22 cellular contexts compared by ENCODE assay signal in genomic region chr17:76391200-76391715, GRCh38. TPM values are rescaled to one million over a fixed set of nuclear protein-coding genes. Genes with fewer than 3 reads are reported as not detected.
A peak's percentile ranks its signal among the peaks of the same experiment; 100 is the strongest.
DNase-seq lines count a peak whose midpoint lies in the region; ATAC-seq, FAIRE-seq and TF ChIP-seq lines count a peak whose summit lies in the region.
"Had no signal": no experiment of that assay in that cellular context is flagged by ENCODE, and none has a peak within 500 bp of the region (broad histone marks: within the 10 kb centered on the region; RNA-seq: fewer than 3 reads in every experiment).

No MANE protein-coding gene starts in this region.

- no peak overlapping the region for H4K5ac ChIP-seq in H9 (ENCODE audit: insufficient read length, low read depth, low read length)

- H3K27me3 Mint-ChIP-seq in H9 (ENCODE audit: low read depth) = peaks cover 8% of the 10 kb centered on the region
- no peaks in the 10 kb centered on the region for H3K27me3 Mint-ChIP-seq in IgD-negative memory B cell
- H3K27me3 Mint-ChIP-seq: CD4-positive, alpha-beta T cell had no signal

- no peak overlapping the region for H3K23ac ChIP-seq in H9 (ENCODE audit: insufficient read length, low read depth, low read length)
- H3K23ac ChIP-seq in neuronal stem cell (ENCODE audit: low read depth, low read length, poor library complexity) = no peak overlapping the region

- CTCF ChIA-PET in K562 (lab: Yijun Ruan, JAX; ENCODE audit: low intra/inter-chr PET ratio) = no interaction called here

- WGBS in H9 (ENCODE audit: extremely low coverage, insufficient read length, low lambda C conversion rate) = no CpG with 5 or more reads among the region's 21 CpGs
- 96% methylated on average over 14 of the region's 21 CpGs for WGBS in K562 (ENCODE audit: insufficient coverage, low coverage, missing lambda C conversion rate)
- WGBS in neuronal stem cell (ENCODE audit: extremely low coverage in 2 of 2, insufficient read length in 2 of 2, insufficient replicate concordance in 1 of 2), 2 donors = no CpG with 5 or more reads among the region's 21 CpGs

- H3K4me3 Mint-ChIP-seq in H9 (no peak overlapping the region), IgD-negative memory B cell (no peak overlapping the region)
- H3K4me3 Mint-ChIP-seq: CD4-positive, alpha-beta T cell had no signal

- no peak overlapping the region for H2BK12ac ChIP-seq in H9 (ENCODE audit: insufficient read length, low read depth, low read length)
- no peak overlapping the region for H2BK12ac ChIP-seq in neuronal stem cell (ENCODE audit: low read length)

- no TSS peak for BruUV-seq in K562 (replicated peaks; lab: Mats Ljungman, UMichigan)

- H3K4me3 ChIP-seq in K562 (no peak overlapping the region), neuronal stem cell (ENCODE audit: low read length in 2 of 2) (no peak overlapping the region)
- H3K4me3 ChIP-seq: A549; BLaER1 treated with 17β-estradiol and CSF1 and Interleukin-3, amounts not matched to agents 10 nM and 100 nM; HAP-1 had no signal

- H3K4ac ChIP-seq in H9 (ENCODE audit: low read depth, low read length) (no peak overlapping the region), neuronal stem cell (ENCODE audit: low read length) (no peak overlapping the region)

- H3K4me2 ChIP-seq in H9 (ENCODE audit: insufficient read depth, insufficient read length, low read length) = no peak overlapping the region
- H3K4me2 ChIP-seq in K562 (ENCODE audit: insufficient read depth, low read length) = no peak overlapping the region
- H3K4me2 ChIP-seq in neuronal stem cell (ENCODE audit: insufficient read depth, low read length, poor library complexity, severe bottlenecking) = peak overlapping the region; percentile 23
- H3K4me2 ChIP-seq: A549; BLaER1 treated with 17β-estradiol and CSF1 and Interleukin-3, amounts not matched to agents 10 nM and 100 nM had no signal

- no peaks in the 10 kb centered on the region; the same call in 1 of the 2 replicates for H3K27me3 ChIP-seq in H9 (ENCODE audit: insufficient read depth, low read length)
- H3K27me3 ChIP-seq in K562 (ENCODE audit: control insufficient read depth in 2 of 2, insufficient read depth in 2 of 2, low read length in 2 of 2) = no peaks in the 10 kb centered on the region
- no peaks in the 10 kb centered on the region for H3K27me3 ChIP-seq in neuronal stem cell (ENCODE audit: control insufficient read depth in 3 of 3, insufficient read depth in 3 of 3, low read depth in 1 of 3, low read length in 3 of 3)

- H3K27ac Mint-ChIP-seq in H9 (peak overlapping the region in 2 of 3 experiments; percentile 34 to 55; a peak in 2 of 7 replicates), IgD-negative memory B cell (peak overlapping the region in 2 of 3 donors; percentile 28 to 31)
- H3K27ac Mint-ChIP-seq: CD4-positive, alpha-beta T cell had no signal

- TF ChIP-seq CTCF in H9 (conservative IDR thresholded peaks at IDR 0.05) = no peak
- no peak for TF ChIP-seq CTCF in K562 (IDR thresholded peaks at IDR 0.05 in 2 of 3, conservative IDR thresholded peaks at IDR 0.05 in 1 of 3; ENCODE audit: insufficient read depth in 2 of 3, low read depth in 1 of 3, low read length in 3 of 3)

- no peak for TF ChIP-seq POLR2A in K562 (conservative IDR thresholded peaks at IDR 0.05)

- no peaks in the 10 kb centered on the region for H3K23me2 ChIP-seq in H9 (ENCODE audit: insufficient read length, low read depth, low read length, poor library complexity, severe bottlenecking)

- H3K27ac ChIP-seq in H9 (ENCODE audit: insufficient read length, low read depth, low read length) = no peak overlapping the region
- no peak overlapping the region for H3K27ac ChIP-seq in K562 (ENCODE audit: extremely low read depth, low read depth, low read length)
- no peak overlapping the region for H3K27ac ChIP-seq in neuronal stem cell (replicated peaks; ENCODE audit: low read length)
- H3K27ac ChIP-seq: A549; BLaER1 treated with 17β-estradiol and CSF1 and Interleukin-3, amounts not matched to agents 10 nM and 100 nM had no signal

- H2BK15ac ChIP-seq in H9 (ENCODE audit: low read depth, low read length) (no peak overlapping the region), neuronal stem cell (ENCODE audit: low read length) (no peak overlapping the region)

- H3K4me1 Mint-ChIP-seq in H9 = peaks cover 20 to 22% of the 10 kb centered on the region in 2 experiments
- H3K4me1 Mint-ChIP-seq in IgD-negative memory B cell = peaks cover 0 to 4% (median 0%) of the 10 kb centered on the region in 3 donors

- H4K91ac ChIP-seq in H9 (ENCODE audit: insufficient read length, low read depth, low read length) (no peak overlapping the region), neuronal stem cell (ENCODE audit: low read depth, low read length, poor library complexity) (no peak overlapping the region)

- in situ Hi-C loops in K562 (cut with MboI) = no loop called here

- peaks cover 6% of the 10 kb centered on the region; the same call in 1 of the 2 replicates for H3K4me1 ChIP-seq in H9 (ENCODE audit: insufficient read depth, low read length)
- H3K4me1 ChIP-seq in K562 (replicated peaks in 1 of 2; ENCODE audit: control insufficient read depth in 2 of 2, insufficient read depth in 2 of 2, low read length in 2 of 2) = peaks cover 5 to 22% of the 10 kb centered on the region in 2 experiments; a peak in 4 of 5 replicates
- peaks cover 0 to 11% of the 10 kb centered on the region in 2 donors for H3K4me1 ChIP-seq in neuronal stem cell (ENCODE audit: control insufficient read depth in 2 of 2, insufficient read depth in 1 of 2, low read depth in 1 of 2, low read length in 2 of 2)
- H3K4me1 ChIP-seq: A549 had no signal

- H3K79me1 ChIP-seq in H9 (ENCODE audit: insufficient read depth, low read depth, low read length, poor library complexity, severe bottlenecking) = no peaks in the 10 kb centered on the region
- H3K79me1 ChIP-seq in neuronal stem cell (ENCODE audit: low read depth, low read length) = peaks cover 4% of the 10 kb centered on the region

- H3T11ph ChIP-seq in H9 (ENCODE audit: low read length) = no peak overlapping the region

- H3K14ac ChIP-seq in H9 (ENCODE audit: insufficient read depth, low read length) (no peak overlapping the region), neuronal stem cell (ENCODE audit: low read length) (no peak overlapping the region)

- H2BK120ac ChIP-seq in H9 (ENCODE audit: low read depth, low read length, poor library complexity, severe bottlenecking) = no peak overlapping the region
- H2BK120ac ChIP-seq in neuronal stem cell (ENCODE audit: low read depth, low read length) = no peak overlapping the region

- H3K9ac ChIP-seq in H9 (ENCODE audit: extremely low read depth, insufficient read length, low read length) (no peak overlapping the region), K562 (ENCODE audit: insufficient read depth in 1 of 2, low read depth in 2 of 2, low read length in 2 of 2) (no peak overlapping the region), neuronal stem cell (ENCODE audit: low read depth, low read length, poor library complexity) (no peak overlapping the region)
- H3K9ac ChIP-seq: BLaER1 treated with 17β-estradiol and CSF1 and Interleukin-3, amounts not matched to agents 10 nM and 100 nM had no signal

- H3K9me3 Mint-ChIP-seq in H9 = no peaks in the 10 kb centered on the region
- no peaks in the 10 kb centered on the region for H3K9me3 Mint-ChIP-seq in IgD-negative memory B cell
- H3K9me3 Mint-ChIP-seq: CD4-positive, alpha-beta T cell had no signal

- POLR2A ChIA-PET in K562 (lab: Yijun Ruan, JAX) = interaction anchor here (0.8 kb wide), 1 partner anchor 21 kb away, joined by 3 read pairs; no protein-coding TSS in a partner anchor

- H2BK5ac ChIP-seq in H9 (ENCODE audit: insufficient read length, low read length) (no peak overlapping the region), neuronal stem cell (ENCODE audit: low read length) (no peak overlapping the region)

- intact Hi-C loops in K562 (cut with micrococcal nuclease) = no loop called here

- H3K56ac ChIP-seq in H9 (ENCODE audit: insufficient read length, low read depth, low read length) = no peak overlapping the region

- DNase-seq in H9 = no peak
- no peak for DNase-seq in K562 (ENCODE audit: extremely low read depth in 1 of 4, low spot score in 3 of 4)
- DNase-seq in neuronal stem cell (ENCODE audit: low spot score) = no peak
- DNase-seq in NAMALWA (ENCODE audit: low spot score) = no peak
- DNase-seq: AML-193; CD4-positive, alpha-beta T cell; NCI-H1105; NCI-H1436 treated with DMSO at 0.1 percent for 48 hours; NCI-H1930; NCI-H2107; NCI-H524; NCI-H774; SHP77 treated with DMSO at 0.1 percent for 48 hours; T-helper 1 cell had no signal

- TF ChIP-seq EP300 in K562 (IDR thresholded peaks at IDR 0.05; ENCODE audit: low read length) = no peak

- no peak for TF ChIP-seq RAD21 in K562 (CRISPR knock-in tag; conservative IDR thresholded peaks at IDR 0.05 in 1 of 2, IDR thresholded peaks at IDR 0.05 in 1 of 2)

- no peak overlapping the region for H4K8ac ChIP-seq in H9 (replicated peaks; ENCODE audit: insufficient read length, low read depth, low read length)
- H4K8ac ChIP-seq in neuronal stem cell (ENCODE audit: low read depth, low read length) = no peak overlapping the region

- no peak overlapping the region for H2AK5ac ChIP-seq in H9 (ENCODE audit: insufficient read length, low read length)
- no peak overlapping the region for H2AK5ac ChIP-seq in neuronal stem cell (ENCODE audit: low read depth, low read length)

- H3K18ac ChIP-seq in H9 (ENCODE audit: insufficient read length, low read depth, low read length) (no peak overlapping the region), neuronal stem cell (ENCODE audit: low read length) (no peak overlapping the region)

- H3K36me3 ChIP-seq in K562 (ENCODE audit: control insufficient read depth, insufficient read depth, low read length) (peaks cover 71% of the 10 kb centered on the region), neuronal stem cell (replicated peaks in 1 of 2; ENCODE audit: control insufficient read depth in 2 of 2, insufficient read depth in 2 of 2, low read length in 2 of 2) (peaks cover 36 to 75% of the 10 kb centered on the region in 2 donors)

- no peak overlapping the region for H2BK20ac ChIP-seq in H9 (ENCODE audit: low read depth, low read length, poor library complexity, severe bottlenecking)

- H3K36me3 Mint-ChIP-seq in H9 (ENCODE audit: insufficient read depth in 1 of 3, low read depth in 3 of 3) (peaks cover 18 to 51% (median 43%) of the 10 kb centered on the region in 3 experiments), IgD-negative memory B cell (peaks cover 2% of the 10 kb centered on the region)

- H3K9me1 ChIP-seq in K562 (ENCODE audit: control insufficient read depth, insufficient read depth, low read length) = no peaks in the 10 kb centered on the region

- no peak for FAIRE-seq in K562 (lab: Jason Lieb, UNC)
- FAIRE-seq: A549, D721Med, GM18507 had no signal

- H4K20me1 ChIP-seq in H9 (ENCODE audit: control insufficient read depth, insufficient read depth, insufficient read length) (no peaks in the 10 kb centered on the region), K562 (replicated peaks; ENCODE audit: control insufficient read depth, insufficient read depth, low read length) (no peaks in the 10 kb centered on the region)

- no peak overlapping the region for H2AFZ ChIP-seq in H9 (ENCODE audit: low read length)
- no peak overlapping the region for H2AFZ ChIP-seq in K562 (ENCODE audit: low read depth, low read length)
- H2AFZ ChIP-seq in neuronal stem cell (ENCODE audit: low read length) = no peak overlapping the region

- H3K79me2 ChIP-seq in H9 (ENCODE audit: insufficient read depth, low read length) (no peaks in the 10 kb centered on the region), K562 (ENCODE audit: control insufficient read depth, insufficient read depth, low read length) (peaks cover 12% of the 10 kb centered on the region)

- ATAC-seq in K562 = no peak
- no peak for ATAC-seq in HG02870 (IDR thresholded peaks at IDR 0.05; ENCODE audit: unreplicated experiment)
- ATAC-seq in activated CD4-positive, CD25-positive, alpha-beta regulatory T cell treated with anti-CD3 and anti-CD28 coated beads, Interleukin-2, amount 50 U/mL, for 24 hours = no peak
- ATAC-seq: A549 had no signal

- H3K9me3 ChIP-seq in H9 (ENCODE audit: control insufficient read depth, low read depth, low read length) (no peaks in the 10 kb centered on the region), K562 (replicated peaks; ENCODE audit: control insufficient read depth, insufficient read depth, low read depth, low read length) (no peaks in the 10 kb centered on the region), neuronal stem cell (replicated peaks in 1 of 2; ENCODE audit: control insufficient read depth in 2 of 2, insufficient read depth in 1 of 2, low read depth in 1 of 2, low read length in 2 of 2) (peaks cover 0 to 1% of the 10 kb centered on the region in 2 donors)
- H3K9me3 ChIP-seq: A549; BLaER1 treated with 17β-estradiol and CSF1 and Interleukin-3, amounts not matched to agents 10 nM and 100 nM; HAP-1 had no signal

RNA-seq across cellular contexts. Expression of gene SPHK1, which starts 6.8 kb away (rescaled TPM):
- total RNA-seq in H9 (2021) = 1.4 and 1.8 TPM in 2 replicates
- not detected for polyA plus RNA-seq in IgD-negative memory B cell
- total RNA-seq in K562 (2011; cell fraction: chromatin; rRNA removed; ENCODE audit: low replicate concordance) = 17.0 and 55.7 TPM in 2 replicates
- 66.3 and 72.5 TPM in 2 replicates for total RNA-seq in K562 (2011; cell fraction: nucleolus; rRNA removed)
- 31.6 and 33.4 TPM in 2 replicates for total RNA-seq in K562 (2011; cell fraction: nucleoplasm; rRNA removed)
- 60.3 and 69.6 TPM in 2 replicates for total RNA-seq in K562 (2014; rRNA removed)
- total RNA-seq in K562 (2014; rRNA removed; fragmentation: Illumina TruSeq; extraction: Trizol) = 5.6 and 8.0 TPM in 2 replicates
- total RNA-seq in K562 (2015; rRNA removed; fragmentation: Illumina TruSeq; extraction: Trizol) = 14.1 and 14.9 TPM in 2 replicates
- total RNA-seq in K562 (2021) = 56.2 and 58.2 TPM in 2 replicates
- polyA plus RNA-seq in K562 (2011; rRNA removed) = 20.2 and 21.6 TPM in 2 replicates
- 25.9 and 63.1 TPM in 2 replicates for polyA plus RNA-seq in K562 (2011; cell fraction: cytosol; rRNA removed)
- polyA plus RNA-seq in K562 (2011; cell fraction: nucleus; rRNA removed) = 93.7 and 187 TPM in 2 replicates
- 26.8 and 28.6 TPM in 2 replicates for polyA plus RNA-seq in K562 (2012)
- polyA plus RNA-seq in K562 (2014; fragmentation: Illumina TruSeq; extraction: Trizol) = 14.5 and 25.0 TPM in 2 replicates
- polyA plus RNA-seq in K562 (2014; fragmentation: Nextera tagmentation; extraction: Ambion mirVana) = 1 to 10 TPM in 1 of 2 experiments, under 1 TPM in 1; 0.21 to 1.9 TPM
- polyA plus RNA-seq in K562 (2014; rRNA removed) = 45.3 and 51.4 TPM in 2 replicates
- polyA minus RNA-seq in K562 (2011; rRNA and poly(A)+ RNA removed) = 3.0 and 8.2 TPM in 2 replicates
- polyA minus RNA-seq in K562 (2011; cell fraction: cytosol; rRNA and poly(A)+ RNA removed) = 11.8 and 12.5 TPM in 2 replicates
- 19.1 and 19.3 TPM in 2 replicates for polyA minus RNA-seq in K562 (2011; cell fraction: nucleus; rRNA and poly(A)+ RNA removed)
- 13.3 TPM for polyA plus RNA-seq in neuronal stem cell (2013, experiment 1 of 2)
- polyA plus RNA-seq in neuronal stem cell (2013, experiment 2 of 2) = 13.0 TPM

RNA-seq across cellular contexts. Expression of gene PRPSAP1, which starts 37.5 kb away (rescaled TPM):
- total RNA-seq in H9 (2021) = 38.4 and 40.2 TPM in 2 replicates
- polyA plus RNA-seq in IgD-negative memory B cell = 62.0 TPM
- total RNA-seq in K562 (2011; cell fraction: chromatin; rRNA removed; ENCODE audit: low replicate concordance) = 154 and 205 TPM in 2 replicates
- total RNA-seq in K562 (2011; cell fraction: nucleolus; rRNA removed) = 107 and 112 TPM in 2 replicates
- total RNA-seq in K562 (2011; cell fraction: nucleoplasm; rRNA removed) = 122 and 124 TPM in 2 replicates
- total RNA-seq in K562 (2014; rRNA removed) = 18.6 and 21.9 TPM in 2 replicates
- 39.3 and 39.4 TPM in 2 replicates for total RNA-seq in K562 (2014; rRNA removed; fragmentation: Illumina TruSeq; extraction: Trizol)
- total RNA-seq in K562 (2015; rRNA removed; fragmentation: Illumina TruSeq; extraction: Trizol) = 38.0 and 40.8 TPM in 2 replicates
- total RNA-seq in K562 (2021) = 65.8 and 70.8 TPM in 2 replicates
- polyA plus RNA-seq in K562 (2011; rRNA removed) = 77.1 and 89.9 TPM in 2 replicates
- 42.1 and 76.8 TPM in 2 replicates for polyA plus RNA-seq in K562 (2011; cell fraction: cytosol; rRNA removed)
- 228 and 401 TPM in 2 replicates for polyA plus RNA-seq in K562 (2011; cell fraction: nucleus; rRNA removed)
- polyA plus RNA-seq in K562 (2012) = 50.3 and 72.3 TPM in 2 replicates
- 70.0 and 73.4 TPM in 2 replicates for polyA plus RNA-seq in K562 (2014; fragmentation: Illumina TruSeq; extraction: Trizol)
- 10 to 100 TPM; 21.9 to 31.9 TPM for polyA plus RNA-seq in K562 (2014; fragmentation: Nextera tagmentation; extraction: Ambion mirVana)
- polyA plus RNA-seq in K562 (2014; rRNA removed) = 61.2 and 72.8 TPM in 2 replicates
- 63.9 and 65.4 TPM in 2 replicates for polyA minus RNA-seq in K562 (2011; rRNA and poly(A)+ RNA removed)
- 26.3 and 27.2 TPM in 2 replicates for polyA minus RNA-seq in K562 (2011; cell fraction: cytosol; rRNA and poly(A)+ RNA removed)
- polyA minus RNA-seq in K562 (2011; cell fraction: nucleus; rRNA and poly(A)+ RNA removed) = 30.6 and 71.0 TPM in 2 replicates
- 51.3 TPM for polyA plus RNA-seq in neuronal stem cell (2013, experiment 1 of 2)
- polyA plus RNA-seq in neuronal stem cell (2013, experiment 2 of 2) = 47.7 TPM
